In genomic region chr17:9360610-9361571, GRCh38 we compare ENCODE assay signal across 8 cellular contexts.
DNase-seq lines count a peak whose midpoint lies in the region; ATAC-seq and TF ChIP-seq lines count a peak whose summit lies in the region.
"Had no signal": no experiment of that assay in that cellular context is flagged by ENCODE, and none has a peak within 500 bp of the region (broad histone marks: within the 10 kb centered on the region; RNA-seq: fewer than 3 reads in every experiment).

No MANE protein-coding gene starts in this region.

- no peak overlapping the region for H3K27ac ChIP-seq in mammary epithelial cell (ENCODE audit: insufficient read depth, low read depth, low read length)
- H3K27ac ChIP-seq in thyroid gland = peak overlapping the region in 1 of 3 donors; percentile 30

- no TSS peak for BruUV-seq in mammary epithelial cell (replicated peaks; lab: Mats Ljungman, UMichigan)

- TF ChIP-seq POLR2A in thyroid gland (IDR thresholded peaks at IDR 0.05) = no peak

- H4K20me1 ChIP-seq in mammary epithelial cell (ENCODE audit: insufficient read depth, low read length) = no peaks in the 10 kb centered on the region

- H3K9ac ChIP-seq in mammary epithelial cell (ENCODE audit: insufficient read depth, low read length) = no peak overlapping the region

- no peaks in the 10 kb centered on the region for H3K27me3 Mint-ChIP-seq in natural killer cell (ENCODE audit: low read depth in 2 of 2)

- H3K4me2 ChIP-seq in mammary epithelial cell (ENCODE audit: insufficient read depth, low read depth, low read length) = no peak overlapping the region

- in situ Hi-C loops in mammary epithelial cell (cut with MboI; ENCODE audit: low sequenced_read_pairs in 2 of 2) = no loop called here

- dilution Hi-C loops in mammary epithelial cell (cut with HindIII; ENCODE audit: low sequenced_read_pairs) = no loop called here

- H3K36me3 ChIP-seq in mammary epithelial cell (ENCODE audit: insufficient read depth, low read length) = no peaks in the 10 kb centered on the region
- H3K36me3 ChIP-seq in thyroid gland = no peaks in the 10 kb centered on the region

- CTCF ChIA-PET in mammary epithelial cell (lab: Charles Lee; ENCODE audit: low non-redundant PET) = interaction anchor here (0.7 kb wide), 1 partner anchor 215 kb away, joined by 4 read pairs; the partner anchor contains the start of gene STX8

- H3K9me3 ChIP-seq in mammary epithelial cell (replicated peaks; ENCODE audit: insufficient read depth, low read length) (no peaks in the 10 kb centered on the region), thyroid gland (no peaks in the 10 kb centered on the region)

- H3K4me1 ChIP-seq in mammary epithelial cell (ENCODE audit: insufficient read depth, low read length) = peaks cover 6% of the 10 kb centered on the region
- H3K4me1 ChIP-seq in thyroid gland = peaks cover 4 to 10% of the 10 kb centered on the region in 2 donors

- ATAC-seq in natural killer cell = no peak

- intact Hi-C loops in mammary epithelial cell (cut with micrococcal nuclease) (no loop called here), thyroid gland (cut with DNase I) (no loop called here), natural killer cell (cut with micrococcal nuclease) (no loop called here)

- H2AFZ ChIP-seq in mammary epithelial cell (ENCODE audit: low read depth, low read length) = no peak overlapping the region

- peaks cover 14% of the 10 kb centered on the region in 2 donors for H3K4me1 Mint-ChIP-seq in natural killer cell

- DNase-seq in HuH-7 (ENCODE audit: low spot score) (peak; percentile 44), mammary epithelial cell (peak; percentile 12), kidney tubule cell (ENCODE audit: low spot score) (peak; percentile 60), thyroid gland (peak; percentile 64 to 73), natural killer cell (no peak), LoVo (ENCODE audit: low spot score) (no peak)
- DNase-seq in stimulated activated CD4-positive, alpha-beta T cell treated with anti-CD3 and anti-CD28 coated beads, Interleukin-2, amount 100 ng/mL, for 48 hours = no peak
- DNase-seq: NCI-H446 treated with DMSO at 0.1 percent for 48 hours had no signal

- H3K27me3 ChIP-seq in mammary epithelial cell (ENCODE audit: insufficient read depth, low read length) = no peaks in the 10 kb centered on the region
- no peaks in the 10 kb centered on the region for H3K27me3 ChIP-seq in thyroid gland

- H3K27ac Mint-ChIP-seq in natural killer cell = no peak overlapping the region

- no peak for TF ChIP-seq CTCF in mammary epithelial cell (conservative IDR thresholded peaks at IDR 0.05 in 1 of 2, IDR thresholded peaks at IDR 0.05 in 1 of 2; ENCODE audit: extremely low read depth in 1 of 2, insufficient read depth in 1 of 2, low read depth in 1 of 2, low read length in 2 of 2)
- TF ChIP-seq CTCF in thyroid gland (IDR thresholded peaks at IDR 0.05) = no peak
- TF ChIP-seq CTCF in natural killer cell (IDR thresholded peaks at IDR 0.05) = no peak

- H3K9me3 Mint-ChIP-seq in natural killer cell = no peaks in the 10 kb centered on the region

- WGBS in mammary epithelial cell (ENCODE audit: low coverage, missing lambda C conversion rate) = 73% methylated on average over 17 of the region's 17 CpGs
- 38 to 39% methylated on average over 17 of the region's 17 CpGs for WGBS in thyroid gland, 2 donors

- no peak overlapping the region for H3K4me3 Mint-ChIP-seq in natural killer cell

- H3K4me3 ChIP-seq in mammary epithelial cell (replicated peaks in 1 of 3; ENCODE audit: insufficient read depth in 1 of 3, low read depth in 2 of 3, low read length in 3 of 3) (no peak overlapping the region), thyroid gland (replicated peaks in 1 of 3) (no peak overlapping the region)

- no peaks in the 10 kb centered on the region for H3K36me3 Mint-ChIP-seq in natural killer cell

- no peaks in the 10 kb centered on the region for H3K79me2 ChIP-seq in mammary epithelial cell (ENCODE audit: insufficient read depth, low read length)

Comparison
In these comparisons a context has a peak if more than half of its experiments do, and no peak if none do; other contexts are left out.
1. DNase-seq: peak in HuH-7 (single experiment), mammary epithelial cell (single experiment), kidney tubule cell (single experiment) and thyroid gland (2 of 2); none in stimulated activated CD4-positive, alpha-beta T cell treated with anti-CD3 and anti-CD28 coated beads, Interleukin-2, amount 100 ng/mL, for 48 hours (0 of 2), natural killer cell (single experiment) and LoVo (single experiment).